12 cellular contexts compared by ENCODE assay signal in genomic region chr20:20489054-20489453, GRCh38.
DNase-seq lines count a peak whose midpoint lies in the region; ATAC-seq, FAIRE-seq and TF ChIP-seq lines count a peak whose summit lies in the region.
"Had no signal": no experiment of that assay in that cellular context is flagged by ENCODE, and none has a peak within 500 bp of the region (broad histone marks: within the 10 kb centered on the region; RNA-seq: fewer than 3 reads in every experiment).

No MANE protein-coding gene starts in this region.

- H3K27ac ChIP-seq in OCI-LY3 (ENCODE audit: low read length), result no peak overlapping the region
- H3K27ac ChIP-seq: ascending aorta had no signal

- no peaks in the 10 kb centered on the region for H3K27me3 ChIP-seq in OCI-LY3 (ENCODE audit: low read depth, low read length)
- H3K27me3 ChIP-seq: ascending aorta had no signal

- no peaks in the 10 kb centered on the region for H3K79me2 ChIP-seq in OCI-LY3 (ENCODE audit: low read length)

- peaks cover 17% of the 10 kb centered on the region for H3K4me1 Mint-ChIP-seq in osteocyte (ENCODE audit: unreplicated experiment)

- H3K9me3 ChIP-seq in OCI-LY3 (ENCODE audit: insufficient read depth, low read length), result no peaks in the 10 kb centered on the region
- H3K9me3 ChIP-seq: ascending aorta had no signal

- DNase-seq in GM10266 (ENCODE audit: extremely low spot score) (peak; percentile 38), osteocyte (ENCODE audit: extremely low spot score, unreplicated experiment) (no peak), frontal cortex (ENCODE audit: low spot score in 2 of 2) (no peak), iPS-NIHi11 (ENCODE audit: low spot score) (no peak), hippocampal formation (lab: John Stamatoyannopoulos, UW) (no peak)
- DNase-seq: foreskin melanocyte, NCI-H226 had no signal

- no peaks in the 10 kb centered on the region for H3K27me3 Mint-ChIP-seq in osteocyte (ENCODE audit: unreplicated experiment)

- H3K36me3 ChIP-seq in OCI-LY3 (replicated peaks; ENCODE audit: low read depth, low read length), result no peaks in the 10 kb centered on the region

- peak; percentile 86 for ATAC-seq in GM19035 (IDR thresholded peaks at IDR 0.05; ENCODE audit: unreplicated experiment)
- ATAC-seq in HG02852 (IDR thresholded peaks at IDR 0.05; ENCODE audit: unreplicated experiment), result peak; percentile 89
- ATAC-seq: HCT116 had no signal

- H3K36me3 Mint-ChIP-seq in osteocyte (ENCODE audit: unreplicated experiment), result peaks cover 23% of the 10 kb centered on the region

- TF ChIP-seq CTCF in GM10266 (IDR thresholded peaks at IDR 0.05; ENCODE audit: control insufficient read depth, insufficient read depth, low read depth, missing control alignments), result no peak
- TF ChIP-seq CTCF in OCI-LY3 (IDR thresholded peaks at IDR 0.05; ENCODE audit: low read depth, low read length), result no peak
- TF ChIP-seq CTCF in osteocyte (IDR thresholded peaks at IDR 0.05), result no peak

- no peak overlapping the region; the same call in 1 of the 2 replicates for H3K9ac ChIP-seq in OCI-LY3 (ENCODE audit: low read length)

- H2AFZ ChIP-seq in OCI-LY3 (ENCODE audit: low read depth, low read length), result no peak overlapping the region

- no peaks in the 10 kb centered on the region for H4K20me1 ChIP-seq in OCI-LY3 (ENCODE audit: insufficient read depth, low read length)

- peak overlapping the region; percentile 44; the same call in 1 of the 2 replicates for H3K4me3 ChIP-seq in OCI-LY3 (ENCODE audit: low read length)
- H3K4me3 ChIP-seq: ascending aorta had no signal

- H3K4me1 ChIP-seq in OCI-LY3 (ENCODE audit: low read length), result peaks cover 32% of the 10 kb centered on the region
- H3K4me1 ChIP-seq: ascending aorta had no signal

- H3K4me2 ChIP-seq in OCI-LY3 (ENCODE audit: low read length), result peak overlapping the region; percentile 70

- no peak overlapping the region for H3K27ac Mint-ChIP-seq in osteocyte (ENCODE audit: unreplicated experiment)

- FAIRE-seq in frontal cortex (lab: Jason Lieb, UNC), result no peak

- H3K9me3 Mint-ChIP-seq in osteocyte (ENCODE audit: unreplicated experiment), result peaks cover 10% of the 10 kb centered on the region

- no peak overlapping the region for H3K4me3 Mint-ChIP-seq in osteocyte (ENCODE audit: unreplicated experiment)
